Comparison of ENCODE assay signal across 8 cellular contexts in genomic region chr17:45894022-45894784, GRCh38. TPM values are rescaled to one million over a fixed set of nuclear protein-coding genes. Genes with fewer than 3 reads are reported as not detected.
A peak's percentile ranks its signal among the peaks of the same experiment; 100 is the strongest.
DNase-seq lines count a peak whose midpoint lies in the region; ATAC-seq and TF ChIP-seq lines count a peak whose summit lies in the region.

MAPT (plus strand) TSS chr17:45894554; CDS start chr17:45962338, 67,784 bp downstream.

- H3K27me3 ChIP-seq in layer of hippocampus (ENCODE audit: control insufficient read depth, insufficient read depth, low read length) = no peaks in the 10 kb centered on the region

- H3K27ac Mint-ChIP-seq in activated CD4-positive, alpha-beta T cell treated with anti-CD3 and anti-CD28 coated beads, Interleukin-2, amount 10 ng/mL, durations not matched to agents 24 days and 14 days = peak within 1 kb of the TSS; percentile 73

- peak within 1 kb of the TSS; percentile 81 for H3K4me3 Mint-ChIP-seq in activated CD4-positive, alpha-beta T cell treated with anti-CD3 and anti-CD28 coated beads, Interleukin-2, amount 10 ng/mL, durations not matched to agents 24 days and 14 days

- H3K27ac ChIP-seq in coronary artery (peak within 1 kb of the TSS in 1 of 2 donors; percentile 46), layer of hippocampus (ENCODE audit: low read depth, low read length) (peak within 1 kb of the TSS; percentile 93)

- H3K27me3 Mint-ChIP-seq in activated CD4-positive, alpha-beta T cell treated with anti-CD3 and anti-CD28 coated beads, Interleukin-2, amount 10 ng/mL, durations not matched to agents 24 days and 14 days = peaks cover 64% of the 10 kb centered on the region

- H3K4me3 ChIP-seq in coronary artery = peak within 1 kb of the TSS; percentile 97

- H3K4me1 Mint-ChIP-seq in activated CD4-positive, alpha-beta T cell treated with anti-CD3 and anti-CD28 coated beads, Interleukin-2, amount 10 ng/mL, durations not matched to agents 24 days and 14 days = peaks cover 11% of the 10 kb centered on the region

- H3K36me3 Mint-ChIP-seq in activated CD4-positive, alpha-beta T cell treated with anti-CD3 and anti-CD28 coated beads, Interleukin-2, amount 10 ng/mL, durations not matched to agents 24 days and 14 days (ENCODE audit: low read depth) = no peaks in the 10 kb centered on the region

- intact Hi-C loops in activated CD4-positive, alpha-beta T cell treated with anti-CD3 and anti-CD28 coated beads, Interleukin-2, amount 10 ng/mL, durations not matched to agents 24 days and 14 days (cut with micrococcal nuclease) = loop anchor here (10.0 kb wide), 1 partner anchor 109 kb away; the partner anchor contains the start of gene CRHR1

- H3K9me3 Mint-ChIP-seq in activated CD4-positive, alpha-beta T cell treated with anti-CD3 and anti-CD28 coated beads, Interleukin-2, amount 10 ng/mL, durations not matched to agents 24 days and 14 days = no peaks in the 10 kb centered on the region

- TF ChIP-seq CTCF in GM12873 (IDR thresholded peaks at IDR 0.05; ENCODE audit: insufficient read depth, low read depth, low read length, missing control alignments) = peak; percentile 92
- TF ChIP-seq CTCF in coronary artery (IDR thresholded peaks at IDR 0.05) = peak; percentile 100

- DNase-seq in NCI-H446 treated with DMSO at 0.1 percent for 48 hours (lab: John Stamatoyannopoulos, UW) (peak; percentile 86), coronary artery (ENCODE audit: low spot score) (peak; percentile 88)
- peak; percentile 94 for DNase-seq in activated CD4-positive, alpha-beta T cell treated with anti-CD3 and anti-CD28 coated beads, Interleukin-2, amount 10 ng/mL, durations not matched to agents 24 days and 14 days
- peak; percentile 43 to 76 for DNase-seq in stimulated activated CD4-positive, alpha-beta T cell treated with anti-CD3 and anti-CD28 coated beads, Interleukin-15, amount 100 ng/mL, for 48 hours (ENCODE audit: low read depth in 2 of 2)

- ATAC-seq in HG03175 (IDR thresholded peaks at IDR 0.05; ENCODE audit: unreplicated experiment) (peak; percentile 75), GM21717 (IDR thresholded peaks at IDR 0.05; ENCODE audit: unreplicated experiment) (no peak)

RNA-seq across cellular contexts. Expression of gene MAPT, which starts in this region (rescaled TPM):
- 0.37 and 0.47 TPM in 2 replicates for total RNA-seq in activated CD4-positive, alpha-beta T cell treated with anti-CD3 and anti-CD28 coated beads, Interleukin-2, amount 10 ng/mL, durations not matched to agents 24 days and 14 days

Comparison
In these comparisons a context has a peak if more than half of its experiments do, and no peak if none do; other contexts are left out.
1. Peak in DNase-seq in activated CD4-positive, alpha-beta T cell treated with anti-CD3 and anti-CD28 coated beads, Interleukin-2, amount 10 ng/mL, durations not matched to agents 24 days and 14 days; RNA of the gene not detected or under 1 TPM.